31 cellular contexts compared by ENCODE assay signal in genomic region chr22:48185071-48185470, GRCh38.
"Had no signal": no experiment of that assay in that cellular context is flagged by ENCODE, and none has a peak within 500 bp of the region (broad histone marks: within the 10 kb centered on the region; RNA-seq: fewer than 3 reads in every experiment).

No MANE protein-coding gene starts in this region.

- H3K27me3 ChIP-seq: brain microvascular endothelial cell, MG63 had no signal

- ATAC-seq: activated CD8-positive, alpha-beta T cell treated with anti-CD3 and anti-CD28 coated beads for 36 hours; activated T-cell treated with anti-CD3 and anti-CD28 coated beads, Interleukin-2, amount 50 U/mL, for 4 hours; Right ventricle myocardium inferior; SK-N-SH treated with all-trans-retinoic acid at 6 μM for 48 hours; T-cell had no signal

- H3K36me3 ChIP-seq: brain microvascular endothelial cell, MG63 had no signal

- DNase-seq: activated B cell treated with CpG ODN at 0.5 μM for 24 hours; activated CD4-positive, alpha-beta T cell treated with anti-CD3 and anti-CD28 coated beads for 4 hours; activated CD4-positive, CD25-positive, alpha-beta regulatory T cell treated with anti-CD3 and anti-CD28 coated beads, Interleukin-2, amount 50 U/mL, for 72 hours; activated gamma-delta T cell treated with Interleukin-2 at 50 U/mL for 16 hours; activated naive CD4-positive, alpha-beta T cell treated with anti-CD3 and anti-CD28 coated beads, Interleukin-2, amount 50 U/mL, for 16 hours; activated naive CD8-positive, alpha-beta T cell treated with anti-CD3 and anti-CD28 coated beads for 36 hours; activated T-cell treated with anti-CD3 and anti-CD28 coated beads for 4 hours; activated T-cell treated with anti-CD3 and anti-CD28 coated beads, Interleukin-2, amount 50 U/mL, for 4 hours; amniotic stem cell; brain microvascular endothelial cell; Kasumi-1; KG1; MG63; NCI-H1048; NCI-H1105 treated with DMSO at 0.1 percent for 48 hours; NCI-H1436 treated with DMSO at 0.1 percent for 48 hours; NCI-H1694 treated with DMSO at 0.1 percent for 48 hours; NCI-H2029; NCI-H345; NCI-H526; NCI-H748 treated with DMSO at 0.1 percent for 48 hours; NK-92 treated with Interleukin-12 subunit alpha and Interleukin-12 subunit beta, amount 100 ng/mL, for 24 hours; PC-9; SIG-M5; T-helper 9 cell had no signal

- H3K4me3 ChIP-seq: MG63, PC-9 had no signal

- H3K4me2 ChIP-seq: PC-9 had no signal

- H3K27ac ChIP-seq: brain microvascular endothelial cell, PC-9, RWPE1, VCaP had no signal

- H2AFZ ChIP-seq: PC-9 had no signal
